In the genomic region with DNA sequence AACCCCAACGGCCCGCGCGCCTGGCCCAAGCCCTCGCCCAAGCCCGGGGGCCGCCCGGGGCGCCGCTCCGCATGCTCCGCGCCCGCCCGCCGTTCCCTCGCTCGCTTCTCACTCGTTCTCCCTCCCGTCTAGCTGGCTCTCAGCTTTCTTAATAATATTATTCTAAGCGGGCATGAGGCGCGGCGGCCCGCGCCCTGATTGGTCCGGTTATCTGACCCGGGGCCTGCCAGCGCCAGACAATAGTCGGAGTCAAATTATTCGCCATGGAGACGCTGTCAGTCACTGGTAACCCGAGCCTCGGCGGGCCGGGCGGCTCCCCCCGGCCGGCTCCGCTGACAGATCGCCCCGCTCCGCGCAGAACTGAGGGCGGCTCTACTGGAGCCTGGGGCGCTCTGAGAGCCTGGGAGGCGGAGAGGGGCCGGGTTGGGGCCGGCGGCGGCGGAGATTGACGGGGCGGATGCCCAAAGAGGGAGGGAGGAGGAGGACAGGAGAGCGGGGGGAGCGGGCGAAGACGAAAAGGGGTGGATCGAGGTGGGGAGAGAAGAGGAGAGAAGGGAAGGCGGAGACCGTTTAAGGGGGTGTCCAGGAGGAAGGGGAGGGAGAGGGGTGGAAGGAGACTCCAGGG, we compare ENCODE assay signal across 8 cellular contexts. TPM values are rescaled to one million over a fixed set of nuclear protein-coding genes. Genes with fewer than 3 reads are reported as not detected.
DNase-seq lines count a peak whose midpoint lies in the region; ATAC-seq and TF ChIP-seq lines count a peak whose summit lies in the region.

A gene (minus strand): TSS at position 150 of the 625 bp plus-strand sequence. CDS start 342 bp downstream, outside the sequence.

- H3K9me3 ChIP-seq in CD4-positive, CD25-positive, alpha-beta regulatory T cell (ENCODE audit: control insufficient read depth in 2 of 2, low read length in 2 of 2) = no peaks in the 10 kb centered on the region
- no peaks in the 10 kb centered on the region for H3K9me3 ChIP-seq in skeletal muscle satellite cell (replicated peaks; ENCODE audit: low read length)

- H3K27me3 Mint-ChIP-seq in CD4-positive, CD25-positive, alpha-beta regulatory T cell = peaks cover 72% of the 10 kb centered on the region

- ATAC-seq in CD4-positive, CD25-positive, alpha-beta regulatory T cell (ENCODE audit: low read depth in 2 of 2) = no peak
- ATAC-seq in GM19324 (IDR thresholded peaks at IDR 0.05; ENCODE audit: low FRiP score, unreplicated experiment) = no peak

- DNase-seq in CD4-positive, CD25-positive, alpha-beta regulatory T cell = no peak
- DNase-seq in HK-2 (ENCODE audit: unreplicated experiment) (peak; percentile 91), NCI-H69 (lab: John Stamatoyannopoulos, UW) (peak; percentile 97), cardiac fibroblast (ENCODE audit: low read depth in 2 of 2) (peak; percentile 98 to 99), iPS-NIHi7 (ENCODE audit: extremely low spot score) (peak; percentile 96), activated gamma-delta T cell (lab: John Stamatoyannopoulos, UW) (no peak)

- H3K27me3 ChIP-seq in CD4-positive, CD25-positive, alpha-beta regulatory T cell (ENCODE audit: control insufficient read depth, insufficient read depth, low read length) = peaks cover 27% of the 10 kb centered on the region
- no peaks in the 10 kb centered on the region for H3K27me3 ChIP-seq in skeletal muscle satellite cell (ENCODE audit: control insufficient read depth, insufficient read depth, low read length)

- no peaks in the 10 kb centered on the region for H3K36me3 ChIP-seq in CD4-positive, CD25-positive, alpha-beta regulatory T cell (ENCODE audit: control insufficient read depth, insufficient read depth, low read length)
- H3K36me3 ChIP-seq in skeletal muscle satellite cell (ENCODE audit: insufficient read depth, low read length) = peaks cover 31% of the 10 kb centered on the region

- H3K4me2 ChIP-seq in skeletal muscle satellite cell (ENCODE audit: low read length) = peak within 1 kb of the TSS; percentile 100

- peaks cover 0 to 46% (median 5%) of the 10 kb centered on the region in 4 donors for H3K4me1 Mint-ChIP-seq in CD4-positive, CD25-positive, alpha-beta regulatory T cell

- peak within 1 kb of the TSS in 3 of 4 donors; percentile 44 to 77 (median 75) for H3K4me3 Mint-ChIP-seq in CD4-positive, CD25-positive, alpha-beta regulatory T cell

- H3K4me3 ChIP-seq in CD4-positive, CD25-positive, alpha-beta regulatory T cell (ENCODE audit: low read depth, low read length) = no peak within 1 kb of the TSS
- H3K4me3 ChIP-seq in cardiac fibroblast (replicated peaks in 1 of 2; ENCODE audit: low read depth in 2 of 2, low read length in 2 of 2) (peak within 1 kb of the TSS; percentile 64), skeletal muscle satellite cell (ENCODE audit: low read length) (peak within 1 kb of the TSS; percentile 88)

- H3K9ac ChIP-seq in skeletal muscle satellite cell (ENCODE audit: low read depth, low read length) = peak within 1 kb of the TSS; percentile 96

- peaks cover 11% of the 10 kb centered on the region for H3K4me1 ChIP-seq in CD4-positive, CD25-positive, alpha-beta regulatory T cell (ENCODE audit: control insufficient read depth, insufficient read depth, low read length, poor library complexity, severe bottlenecking)
- peaks cover 41% of the 10 kb centered on the region for H3K4me1 ChIP-seq in skeletal muscle satellite cell (ENCODE audit: control insufficient read depth, insufficient read depth, low read length)

- peaks cover 0 to 3% (median 0%) of the 10 kb centered on the region in 7 donors for H3K9me3 Mint-ChIP-seq in CD4-positive, CD25-positive, alpha-beta regulatory T cell

- H3K27ac Mint-ChIP-seq in CD4-positive, CD25-positive, alpha-beta regulatory T cell = no peak within 1 kb of the TSS

- TF ChIP-seq CTCF in cardiac fibroblast (IDR thresholded peaks at IDR 0.05; ENCODE audit: low read depth, low read length) = no peak

- no peaks in the 10 kb centered on the region for H3K36me3 Mint-ChIP-seq in CD4-positive, CD25-positive, alpha-beta regulatory T cell

- no peak within 1 kb of the TSS for H3K27ac ChIP-seq in CD4-positive, CD25-positive, alpha-beta regulatory T cell (ENCODE audit: insufficient read depth, low read length, poor library complexity, severe bottlenecking)

RNA-seq across cellular contexts. Expression of the gene that starts here (rescaled TPM):
- not detected for total RNA-seq in CD4-positive, CD25-positive, alpha-beta regulatory T cell
- not detected for polyA plus RNA-seq in CD4-positive, CD25-positive, alpha-beta regulatory T cell
- total RNA-seq in skeletal muscle satellite cell (2012; rRNA removed) = 9.6 and 13.5 TPM in 2 replicates

Comparison
In these comparisons a context has a peak if more than half of its experiments do, and no peak if none do; other contexts are left out.
1. DNase-seq: peak in HK-2 (single experiment), NCI-H69 (single experiment), cardiac fibroblast (2 of 2) and iPS-NIHi7 (single experiment); none in CD4-positive, CD25-positive, alpha-beta regulatory T cell (0 of 3) and activated gamma-delta T cell (single experiment).